Comparison of ENCODE assay signal across 18 cellular contexts in the genomic region with DNA sequence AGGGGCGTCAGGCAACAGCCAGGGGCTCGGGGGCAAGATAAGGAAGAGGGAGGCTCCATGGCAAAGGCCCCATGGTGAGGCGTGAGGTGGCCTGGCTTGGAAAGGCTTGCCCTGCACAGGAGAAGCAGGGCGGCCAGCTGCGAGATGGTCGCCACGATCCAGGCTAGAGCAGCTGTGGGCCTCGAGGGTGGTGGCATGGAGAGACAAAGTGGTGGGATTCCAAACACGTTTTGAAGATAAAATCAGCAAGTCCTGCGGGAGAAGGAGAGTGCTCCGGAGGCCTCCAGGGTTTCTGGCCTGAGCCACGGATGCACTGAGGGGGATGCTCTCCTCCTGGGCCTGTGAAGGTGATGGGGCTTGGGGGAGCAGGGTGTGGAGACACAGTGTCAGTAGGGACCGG. TPM values are rescaled to one million over a fixed set of nuclear protein-coding genes. Genes with fewer than 3 reads are reported as not detected.
A peak's percentile ranks its signal among the peaks of the same experiment; 100 is the strongest.
DNase-seq lines count a peak whose midpoint lies in the region; ATAC-seq, FAIRE-seq and TF ChIP-seq lines count a peak whose summit lies in the region.
"Had no signal": no experiment of that assay in that cellular context is flagged by ENCODE, and none has a peak within 500 bp of the region (broad histone marks: within the 10 kb centered on the region; RNA-seq: fewer than 3 reads in every experiment).

No MANE protein-coding gene starts in this region.

- no peaks in the 10 kb centered on the region for H3K9me3 Mint-ChIP-seq in mesothelial cell of epicardium
- no peaks in the 10 kb centered on the region for H3K9me3 Mint-ChIP-seq in progenitor cell of endocrine pancreas (ENCODE audit: low read depth)
- H3K9me3 Mint-ChIP-seq: CD8-positive, alpha-beta T cell had no signal

- CTCF ChIA-PET in HepG2 (lab: Yijun Ruan, JAX; ENCODE audit: low intra/inter-chr PET ratio, low total read pairs): no interaction called here

- peak overlapping the region; percentile 17 for H3K27ac Mint-ChIP-seq in mesothelial cell of epicardium
- H3K27ac Mint-ChIP-seq in progenitor cell of endocrine pancreas: peak overlapping the region; percentile 55
- H3K27ac Mint-ChIP-seq: CD8-positive, alpha-beta T cell; IgD-negative memory B cell had no signal

- intact Hi-C loops in HepG2 (cut with micrococcal nuclease; ENCODE audit: unreplicated experiment) (no loop called here), right lobe of liver (cut with DNase I) (no loop called here)

- no peak overlapping the region for H2AFZ ChIP-seq in HepG2 (ENCODE audit: low read length)
- H2AFZ ChIP-seq: GM23248 had no signal

- no peak overlapping the region for H3K9ac ChIP-seq in HepG2 (ENCODE audit: insufficient read depth, low read depth, low read length)
- H3K9ac ChIP-seq: BLaER1 treated with 17β-estradiol and CSF1 and Interleukin-3, amounts not matched to agents 10 nM and 100 nM; GM23248 had no signal

- H3K4me1 Mint-ChIP-seq in mesothelial cell of epicardium (peaks cover 35% of the 10 kb centered on the region), progenitor cell of endocrine pancreas (ENCODE audit: low read depth) (peaks cover 24% of the 10 kb centered on the region)

- H3K4me1 ChIP-seq in HepG2 (ENCODE audit: insufficient read depth, low read length): peaks cover 64% of the 10 kb centered on the region
- no peaks in the 10 kb centered on the region for H3K4me1 ChIP-seq in right lobe of liver

- no peaks in the 10 kb centered on the region for H3K9me3 ChIP-seq in HepG2 (ENCODE audit: low read length)
- H3K9me3 ChIP-seq in right lobe of liver: no peaks in the 10 kb centered on the region
- H3K9me3 ChIP-seq: BLaER1 treated with 17β-estradiol and CSF1 and Interleukin-3, amounts not matched to agents 10 nM and 100 nM had no signal

- H3K27me3 ChIP-seq in HepG2 (ENCODE audit: control insufficient read depth in 1 of 2, insufficient read depth in 2 of 2, low read length in 2 of 2) (peaks cover 4 to 13% of the 10 kb centered on the region in 2 experiments; a peak in 2 of 5 replicates), right lobe of liver (no peaks in the 10 kb centered on the region)

- H3K4me2 ChIP-seq in HepG2 (ENCODE audit: low read depth, low read length): 0 out of 2 replicates have a peak overlapping the region, but pooled peaks have one; percentile 1
- H3K4me2 ChIP-seq: BLaER1 treated with 17β-estradiol and CSF1 and Interleukin-3, amounts not matched to agents 10 nM and 100 nM had no signal

- H3K36me3 Mint-ChIP-seq in mesothelial cell of epicardium (no peaks in the 10 kb centered on the region), progenitor cell of endocrine pancreas (ENCODE audit: insufficient read depth) (no peaks in the 10 kb centered on the region)
- H3K36me3 Mint-ChIP-seq: CD8-positive, alpha-beta T cell; IgD-negative memory B cell had no signal

- no peaks in the 10 kb centered on the region for H3K79me2 ChIP-seq in HepG2 (ENCODE audit: insufficient read depth, low read length)

- no peak for TF ChIP-seq POLR2A in HepG2 (IDR thresholded peaks at IDR 0.05; ENCODE audit: insufficient read depth in 1 of 2, low read depth in 2 of 2, low read length in 2 of 2)
- TF ChIP-seq POLR2A in right lobe of liver (IDR thresholded peaks at IDR 0.05): no peak

- H3K4me3 ChIP-seq in HepG2 (replicated peaks in 1 of 3; ENCODE audit: insufficient read depth in 1 of 3, low read depth in 2 of 3, low read length in 3 of 3): no peak overlapping the region
- H3K4me3 ChIP-seq in right lobe of liver: no peak overlapping the region
- H3K4me3 ChIP-seq: BLaER1 treated with 17β-estradiol and CSF1 and Interleukin-3, amounts not matched to agents 10 nM and 100 nM; GM23248 had no signal

- H4K20me1 ChIP-seq in HepG2 (ENCODE audit: insufficient read depth, low read length): no peaks in the 10 kb centered on the region

- WGBS in HepG2 (ENCODE audit: low lambda C conversion rate): 49% methylated on average over 13 of the region's 13 CpGs
- WGBS in right lobe of liver (ENCODE audit: insufficient coverage, low coverage, low lambda C conversion rate, missing lambda C conversion rate): no CpG with 5 or more reads among the region's 13 CpGs

- H3K4me3 Mint-ChIP-seq in mesothelial cell of epicardium (no peak overlapping the region), progenitor cell of endocrine pancreas (ENCODE audit: low read depth) (no peak overlapping the region)
- H3K4me3 Mint-ChIP-seq: CD8-positive, alpha-beta T cell; IgD-negative memory B cell had no signal

- FAIRE-seq in HepG2 (lab: Jason Lieb, UNC): no peak
- FAIRE-seq: H54 had no signal

- POLR2A ChIA-PET in HepG2 (lab: Yijun Ruan, JAX): no interaction called here

- in situ Hi-C loops in HepG2 (cut with HindIII; ENCODE audit: extremely low pct_ligation_motif_present, low pct_unique_long_range_greater_than_20kb): no loop called here

- TF ChIP-seq CTCF in HepG2 (CRISPR knock-in tag; IDR thresholded peaks at IDR 0.05) (no peak), right lobe of liver (IDR thresholded peaks at IDR 0.05) (no peak), mesothelial cell of epicardium (IDR thresholded peaks at IDR 0.05; ENCODE audit: unreplicated experiment) (no peak), progenitor cell of endocrine pancreas (IDR thresholded peaks at IDR 0.05; ENCODE audit: unreplicated experiment) (no peak)

- H3K27me3 Mint-ChIP-seq in mesothelial cell of epicardium (ENCODE audit: low read depth) (peaks cover 6% of the 10 kb centered on the region), progenitor cell of endocrine pancreas (peaks cover 29% of the 10 kb centered on the region)

- DNase-seq in HepG2 (ENCODE audit: low spot score): no peak
- DNase-seq in right lobe of liver: no peak
- no peak for DNase-seq in mesothelial cell of epicardium (ENCODE audit: low spot score in 2 of 2, unreplicated experiment in 2 of 2)
- DNase-seq in progenitor cell of endocrine pancreas (ENCODE audit: low spot score, unreplicated experiment): no peak
- DNase-seq in caudate nucleus (lab: John Stamatoyannopoulos, UW): no peak
- DNase-seq: 8988T; Calu3; CD8-positive, alpha-beta T cell; DMS79 treated with DMSO at 0.1 percent for 48 hours; GF-D8; GM23248; HCEC 1CT had no signal

- TF ChIP-seq EP300 in HepG2 (IDR thresholded peaks at IDR 0.05; ENCODE audit: low read depth in 2 of 2, low read length in 2 of 2) (no peak), HepG2 (CRISPR knock-in tag; IDR thresholded peaks at IDR 0.05; ENCODE audit: borderline replicate concordance) (no peak)

- TF ChIP-seq RAD21 in HepG2 (CRISPR knock-in tag; IDR thresholded peaks at IDR 0.05): no peak

- no peaks in the 10 kb centered on the region for H3K36me3 ChIP-seq in HepG2 (replicated peaks in 1 of 2; ENCODE audit: control insufficient read depth in 1 of 2, insufficient read depth in 2 of 2, low read length in 2 of 2)
- no peaks in the 10 kb centered on the region for H3K36me3 ChIP-seq in right lobe of liver
- H3K36me3 ChIP-seq: BLaER1 treated with 17β-estradiol and CSF1 and Interleukin-3, amounts not matched to agents 10 nM and 100 nM had no signal

- H3K27ac ChIP-seq in HepG2 (ENCODE audit: extremely low read length, insufficient read depth, low read length) (no peak overlapping the region), right lobe of liver (no peak overlapping the region), caudate nucleus (ENCODE audit: low read depth, low read length) (no peak overlapping the region)
- H3K27ac ChIP-seq: BLaER1 treated with 17β-estradiol and CSF1 and Interleukin-3, amounts not matched to agents 10 nM and 100 nM; GM23248 had no signal

- ATAC-seq in HepG2 (no peak), right lobe of liver (no peak), GM18861 (IDR thresholded peaks at IDR 0.05; ENCODE audit: unreplicated experiment) (no peak), HG02678 (IDR thresholded peaks at IDR 0.05; ENCODE audit: unreplicated experiment) (no peak)
- ATAC-seq: CD8-positive, alpha-beta T cell had no signal

- BruUV-seq in HepG2 (replicated peaks; lab: Mats Ljungman, UMichigan): no TSS peak

TF ChIP-seq in HepG2, 621 proteins besides CTCF, POLR2A, EP300 and RAD21 (continues in another document):
- TF ChIP-seq KLF11 (CRISPR knock-in tag; IDR thresholded peaks at IDR 0.05) (no peak), FOSL1 (CRISPR knock-in tag; IDR thresholded peaks at IDR 0.05; ENCODE audit: borderline replicate concordance) (no peak), LBX2 (CRISPR knock-in tag; IDR thresholded peaks at IDR 0.05; ENCODE audit: borderline replicate concordance) (no peak)

RNA-seq across cellular contexts. Expression of gene DLK1, which starts 20.5 kb away (rescaled TPM):
- total RNA-seq in HepG2 (2016; rRNA removed; fragmentation: Illumina TruSeq; extraction: Trizol): 48.2 and 95.5 TPM in 2 replicates
- 20.1 and 21.5 TPM in 2 replicates for total RNA-seq in HepG2 (2016; cell fraction: cytosol; rRNA removed; fragmentation: Illumina TruSeq; extraction: Trizol; ENCODE audit: low read depth)
- 42.8 and 103 TPM in 2 replicates for total RNA-seq in HepG2 (2016; cell fraction: insoluble cytoplasmic fraction; rRNA removed; fragmentation: Illumina TruSeq; extraction: Trizol)
- total RNA-seq in HepG2 (2016; cell fraction: membrane; rRNA removed; fragmentation: Illumina TruSeq; extraction: Trizol): 36.0 and 50.6 TPM in 2 replicates
- total RNA-seq in HepG2 (2016; cell fraction: nucleus; rRNA removed; fragmentation: Illumina TruSeq; extraction: Trizol): 89.0 and 105 TPM in 2 replicates
- polyA plus RNA-seq in HepG2 (2011; rRNA removed): 312 and 395 TPM in 2 replicates
- 265 and 361 TPM in 2 replicates for polyA plus RNA-seq in HepG2 (2011; cell fraction: cytosol; rRNA removed)
- 341 and 399 TPM in 2 replicates for polyA plus RNA-seq in HepG2 (2011; cell fraction: nucleus; rRNA removed)
- 757 and 768 TPM in 2 replicates for polyA plus RNA-seq in HepG2 (2012)
- 47.2 and 71.3 TPM in 2 replicates for polyA plus RNA-seq in HepG2 (2016; cell fraction: cytosol; fragmentation: Illumina TruSeq; extraction: Trizol; ENCODE audit: low read depth)
- polyA plus RNA-seq in HepG2 (2016; cell fraction: insoluble cytoplasmic fraction; fragmentation: Illumina TruSeq; extraction: Trizol; ENCODE audit: low read depth): 105 and 121 TPM in 2 replicates
- 59.9 and 79.2 TPM in 2 replicates for polyA plus RNA-seq in HepG2 (2016; cell fraction: membrane; fragmentation: Illumina TruSeq; extraction: Trizol; ENCODE audit: low read depth)
- 324 and 361 TPM in 2 replicates for polyA plus RNA-seq in HepG2 (2016; cell fraction: nucleus; fragmentation: Illumina TruSeq; extraction: Trizol; ENCODE audit: insufficient read depth, low read depth)
- polyA minus RNA-seq in HepG2 (2011; rRNA and poly(A)+ RNA removed; ENCODE audit: low replicate concordance): 0.49 and 99.7 TPM in 2 replicates
- polyA minus RNA-seq in HepG2 (2011; cell fraction: cytosol; rRNA and poly(A)+ RNA removed): 86.7 and 119 TPM in 2 replicates
- polyA minus RNA-seq in HepG2 (2011; cell fraction: nucleus; rRNA and poly(A)+ RNA removed): 18.8 and 31.0 TPM in 2 replicates
- 10 to 100 TPM in 1 of 6 experiments, 1 to 10 TPM in 2, not detected in 3; 1.7 to 13.4 (median 3.8) TPM for total RNA-seq in right lobe of liver
- 958 to 1,165 TPM (median 1,080 TPM) in 3 replicates for total RNA-seq in mesothelial cell of epicardium
- 5,491 and 5,856 TPM in 2 replicates for total RNA-seq in progenitor cell of endocrine pancreas
- total RNA-seq: A673; Calu3; CD8-positive, alpha-beta T cell; GM23248 had no signal
- polyA plus RNA-seq: GM23248, IgD-negative memory B cell had no signal
